1 cellular context compared by ENCODE assay signal in genomic region chr14:21382095-21382494, GRCh38.
A peak's percentile ranks its signal among the peaks of the same experiment; 100 is the strongest.
TF ChIP-seq lines count a peak whose summit lies in the region.

No MANE protein-coding gene starts in this region.

TF ChIP-seq in K562, 482 proteins besides CTCF, POLR2A, EP300 and RAD21 (continued from another document):
- TF ChIP-seq JUND (IDR thresholded peaks at IDR 0.05; ENCODE audit: borderline replicate concordance, low read depth, low read length) (peak; percentile 61; the same call in 1 of the 2 replicates), JUND (tag; IDR thresholded peaks at IDR 0.05; ENCODE audit: borderline replicate concordance, low read depth, low read length) (no peak), WHSC1 (IDR thresholded peaks at IDR 0.05; ENCODE audit: low read length) (no peak), THRA (IDR thresholded peaks at IDR 0.05) (no peak)
